ENCODE assay signal across 15 cellular contexts in genomic region chr2:37180006-37180639, GRCh38. TPM values are rescaled to one million over a fixed set of nuclear protein-coding genes. Genes with fewer than 3 reads are reported as not detected.
A peak's percentile ranks its signal among the peaks of the same experiment; 100 is the strongest.
DNase-seq lines count a peak whose midpoint lies in the region; ATAC-seq, FAIRE-seq and TF ChIP-seq lines count a peak whose summit lies in the region.
"Had no signal": no experiment of that assay in that cellular context is flagged by ENCODE, and none has a peak within 500 bp of the region (broad histone marks: within the 10 kb centered on the region; RNA-seq: fewer than 3 reads in every experiment).

No MANE protein-coding gene starts in this region.

- H4K20me1 ChIP-seq in GM12878 (ENCODE audit: control insufficient read depth, insufficient read depth) = no peaks in the 10 kb centered on the region

- CTCF ChIA-PET in GM12878 (lab: Yijun Ruan, JAX) = interaction anchor here (0.6 to 3.8 kb wide), 4 partner anchors 11 to 84 kb away, joined by 3 to 23 read pairs (median 3); no protein-coding TSS in a partner anchor
- CTCF ChIA-PET in naive thymus-derived CD4-positive, alpha-beta T cell (lab: Charles Lee) = interaction anchor here (0.6 kb wide), 1 partner anchor 11 kb away, joined by 3 read pairs; no protein-coding TSS in a partner anchor

- H3K27me3 ChIP-seq in ACC112 (ENCODE audit: insufficient read depth, low read length) (no peaks in the 10 kb centered on the region), GM12878 (replicated peaks in 1 of 2; ENCODE audit: control insufficient read depth in 2 of 2, insufficient read depth in 2 of 2, low read length in 1 of 2) (no peaks in the 10 kb centered on the region), heart right ventricle (peaks cover 0 to 7% (median 0%) of the 10 kb centered on the region in 7 donors)
- no peaks in the 10 kb centered on the region for H3K27me3 ChIP-seq in naive thymus-derived CD4-positive, alpha-beta T cell (ENCODE audit: control insufficient read depth in 2 of 2, insufficient read depth in 2 of 2, low read length in 2 of 2)
- H3K27me3 ChIP-seq: ovary had no signal

- H3K4me2 ChIP-seq in GM12878 (ENCODE audit: control insufficient read depth, insufficient read depth) = no peak overlapping the region

- peak overlapping the region; percentile 46; the same call in 1 of the 2 replicates for H3K4me3 ChIP-seq in ACC112 (ENCODE audit: low read depth, low read length)
- H3K4me3 ChIP-seq in GM12878 = no peak overlapping the region
- no peak overlapping the region for H3K4me3 ChIP-seq in heart right ventricle
- no peak overlapping the region for H3K4me3 ChIP-seq in naive thymus-derived CD4-positive, alpha-beta T cell (ENCODE audit: low read length)
- H3K4me3 ChIP-seq: ovary had no signal

- H3K27ac ChIP-seq in ACC112 (ENCODE audit: low read depth, low read length) (no peak overlapping the region), GM12878 (ENCODE audit: control insufficient read depth, insufficient read depth) (no peak overlapping the region), heart right ventricle (no peak overlapping the region)
- no peak overlapping the region for H3K27ac ChIP-seq in naive thymus-derived CD4-positive, alpha-beta T cell (ENCODE audit: low read depth, low read length)
- H3K27ac ChIP-seq: ovary had no signal

- TF ChIP-seq EP300 in GM12878 (IDR thresholded peaks at IDR 0.05; ENCODE audit: borderline replicate concordance in 1 of 2, control insufficient read depth in 1 of 2, low read depth in 2 of 2, low read length in 2 of 2) = no peak

- no peak for FAIRE-seq in GM12878 (lab: Jason Lieb, UNC)

- no TSS peak for BruUV-seq in GM12878 (replicated peaks; lab: Mats Ljungman, UMichigan)

- peaks cover 4% of the 10 kb centered on the region for H3K4me1 ChIP-seq in ACC112 (ENCODE audit: control insufficient read depth, insufficient read depth, low read length, unreplicated experiment)
- no peaks in the 10 kb centered on the region; the same call in 1 of the 2 replicates for H3K4me1 ChIP-seq in GM12878 (ENCODE audit: control insufficient read depth, insufficient read depth, low read length)
- no peaks in the 10 kb centered on the region for H3K4me1 ChIP-seq in heart right ventricle
- no peaks in the 10 kb centered on the region for H3K4me1 ChIP-seq in naive thymus-derived CD4-positive, alpha-beta T cell (ENCODE audit: control insufficient read depth in 2 of 2, insufficient read depth in 2 of 2, low read length in 2 of 2)

- DNase-seq in HCEC 1CT (peak; percentile 4), GM12878 (ENCODE audit: low read depth, low spot score) (no peak), iPS-NIHi7 (ENCODE audit: extremely low spot score) (peak; percentile 36), heart right ventricle (no peak), RPMI8226 (no peak), T1000 (lab: John Stamatoyannopoulos, UW) (no peak)
- DNase-seq in naive thymus-derived CD4-positive, alpha-beta T cell = no peak
- DNase-seq: activated naive CD8-positive, alpha-beta T cell treated with anti-CD3 and anti-CD28 coated beads for 36 hours; OCI-M1; ovary; SW 1271 had no signal

- no peaks in the 10 kb centered on the region for H3K79me2 ChIP-seq in ACC112 (ENCODE audit: control insufficient read depth, insufficient read depth, low read length, unreplicated experiment)
- H3K79me2 ChIP-seq in GM12878 (ENCODE audit: control insufficient read depth, insufficient read depth, low read length) = no peaks in the 10 kb centered on the region

- intact Hi-C loops in GM12878 (cut with micrococcal nuclease; ENCODE audit: unreplicated experiment) (no loop called here), heart right ventricle (cut with DNase I) (loop anchor here in 1 of 10 donors (10.0 kb wide), 1 partner anchor 705 kb away; no protein-coding TSS in a partner anchor)
- intact Hi-C loops in naive thymus-derived CD4-positive, alpha-beta T cell (cut with micrococcal nuclease) = no loop called here

- POLR2A ChIA-PET in GM12878 (lab: Charles Lee) = no interaction called here
- POLR2A ChIA-PET in naive thymus-derived CD4-positive, alpha-beta T cell (lab: Charles Lee) = no interaction called here

- H3K36me3 ChIP-seq in ACC112 (ENCODE audit: insufficient read depth, low read length) (no peaks in the 10 kb centered on the region), GM12878 (ENCODE audit: control insufficient read depth in 2 of 2, insufficient read depth in 2 of 2, low read length in 1 of 2) (no peaks in the 10 kb centered on the region), heart right ventricle (no peaks in the 10 kb centered on the region)
- H3K36me3 ChIP-seq in naive thymus-derived CD4-positive, alpha-beta T cell (ENCODE audit: control insufficient read depth in 2 of 3, insufficient read depth in 3 of 3, low read length in 3 of 3) = no peaks in the 10 kb centered on the region
- H3K36me3 ChIP-seq: ovary had no signal

- H3K9me3 ChIP-seq in GM12878 (replicated peaks; ENCODE audit: control insufficient read depth, insufficient read depth, low read length) (no peaks in the 10 kb centered on the region), heart right ventricle (no peaks in the 10 kb centered on the region)
- H3K9me3 ChIP-seq in naive thymus-derived CD4-positive, alpha-beta T cell (ENCODE audit: control insufficient read depth in 2 of 3, low read length in 3 of 3) = no peaks in the 10 kb centered on the region
- H3K9me3 ChIP-seq: ovary had no signal

- peak; percentile 21; the same call in 1 of the 2 replicates for TF ChIP-seq RAD21 in GM12878 (IDR thresholded peaks at IDR 0.05; ENCODE audit: insufficient read depth, low read depth, low read length)

- no peak overlapping the region for H3K27ac Mint-ChIP-seq in naive thymus-derived CD4-positive, alpha-beta T cell
- H3K27ac Mint-ChIP-seq: activated naive CD8-positive, alpha-beta T cell treated with anti-CD3 and anti-CD28 coated beads for 36 hours; memory B cell had no signal

- in situ Hi-C loops in GM12878 (cut with MboI) = no loop called here

- no peak for ATAC-seq in GM12878
- no peak for ATAC-seq in heart right ventricle
- no peak for ATAC-seq in naive thymus-derived CD4-positive, alpha-beta T cell

- TF ChIP-seq CTCF in GM12878 (IDR thresholded peaks at IDR 0.05 in 2 of 3, conservative IDR thresholded peaks at IDR 0.05 in 1 of 3; ENCODE audit: control insufficient read depth in 2 of 3, extremely low read depth in 1 of 3, insufficient read depth in 1 of 3, low read depth in 3 of 3, low read length in 3 of 3) = 0 out of 6 replicates have a peak, but pooled peaks of 1 of the 3 experiments have one; percentile 0
- no peak for TF ChIP-seq CTCF in heart right ventricle (IDR thresholded peaks at IDR 0.05)

- H3K4me3 Mint-ChIP-seq in naive thymus-derived CD4-positive, alpha-beta T cell = no peak overlapping the region
- H3K4me3 Mint-ChIP-seq: activated naive CD8-positive, alpha-beta T cell treated with anti-CD3 and anti-CD28 coated beads for 36 hours; central memory CD8-positive, alpha-beta T cell; memory B cell had no signal

- SMC1A ChIA-PET in GM12878 (lab: Charles Lee; ENCODE audit: uncharacterized antibody, unreplicated experiment) = interaction anchor here (0.6 kb wide), 2 partner anchors 22 to 45 kb away, joined by 3 read pairs; no protein-coding TSS in a partner anchor

- H3K27me3 Mint-ChIP-seq in naive thymus-derived CD4-positive, alpha-beta T cell = peaks cover 8 to 50% (median 13%) of the 10 kb centered on the region in 5 donors

- no peak overlapping the region for H3K9ac ChIP-seq in GM12878 (ENCODE audit: control insufficient read depth, insufficient read depth, low read length)

- no peaks in the 10 kb centered on the region for H3K4me1 Mint-ChIP-seq in naive thymus-derived CD4-positive, alpha-beta T cell
- H3K4me1 Mint-ChIP-seq: central memory CD8-positive, alpha-beta T cell; memory B cell had no signal

- H3K9me3 Mint-ChIP-seq in naive thymus-derived CD4-positive, alpha-beta T cell = no peaks in the 10 kb centered on the region
- H3K9me3 Mint-ChIP-seq: activated naive CD8-positive, alpha-beta T cell treated with anti-CD3 and anti-CD28 coated beads for 36 hours; central memory CD8-positive, alpha-beta T cell; memory B cell had no signal

- peak overlapping the region; percentile 93 for H2AFZ ChIP-seq in ACC112 (ENCODE audit: low read length, unreplicated experiment)
- no peak overlapping the region for H2AFZ ChIP-seq in GM12878 (ENCODE audit: control insufficient read depth, low read depth, low read length)

- RAD21 ChIA-PET in GM12878 (lab: Charles Lee; ENCODE audit: unreplicated experiment) = no interaction called here

- H3K36me3 Mint-ChIP-seq in naive thymus-derived CD4-positive, alpha-beta T cell = no peaks in the 10 kb centered on the region
- H3K36me3 Mint-ChIP-seq: activated naive CD8-positive, alpha-beta T cell treated with anti-CD3 and anti-CD28 coated beads for 36 hours; memory B cell had no signal

- no peak for TF ChIP-seq POLR2A in GM12878 (IDR thresholded peaks at IDR 0.05; ENCODE audit: low read depth, low read length)

- WGBS in GM12878 (ENCODE audit: insufficient coverage, insufficient replicate concordance, low lambda C conversion rate, missing lambda C conversion rate) = 13% methylated on average over 4 of the region's 4 CpGs
- 53 to 62% methylated on average over 4 of the region's 4 CpGs for WGBS in heart right ventricle, 2 donors

RNA-seq across cellular contexts. Expression of gene SULT6B1, which starts 8.3 kb away (rescaled TPM):
- total RNA-seq in GM12878 (2013; cell fraction: nucleolus; rRNA removed) = not detected in 2 replicates
- total RNA-seq in GM12878 (2014; rRNA removed) (not detected in 2 replicates), GM12878 (2014; rRNA removed; fragmentation: Illumina TruSeq; extraction: Trizol) (not detected in 2 replicates), GM12878 (2021) (not detected in 2 replicates), heart right ventricle (not detected)
- polyA plus RNA-seq in GM12878 (2011; ENCODE audit: low read depth) = not detected
- polyA plus RNA-seq in GM12878 (2011; rRNA removed) (not detected in 2 replicates), GM12878 (2014; fragmentation: Illumina TruSeq; extraction: Trizol) (not detected in 2 replicates), GM12878 (2014; fragmentation: Nextera tagmentation; extraction: Ambion mirVana) (not detected), GM12878 (2014; rRNA removed) (not detected in 2 replicates), GM12878 (2016; fragmentation: Nextera tagmentation; extraction: Ambion mirVana) (not detected), heart right ventricle (not detected)
- polyA plus RNA-seq in GM12878 (2011; cell fraction: cytosol; rRNA removed) = not detected in 2 replicates
- polyA plus RNA-seq in GM12878 (2011; cell fraction: nucleus; rRNA removed) = not detected in 2 replicates
- not detected in 2 replicates for polyA plus RNA-seq in GM12878 (2012)
- polyA minus RNA-seq in GM12878 (2011; rRNA and poly(A)+ RNA removed) = not detected in 2 replicates
- polyA minus RNA-seq in GM12878 (2011; cell fraction: cytosol; rRNA and poly(A)+ RNA removed) = not detected in 2 replicates
- not detected in 2 replicates for polyA minus RNA-seq in GM12878 (2011; cell fraction: nucleus; rRNA and poly(A)+ RNA removed)
- total RNA-seq in naive thymus-derived CD4-positive, alpha-beta T cell = not detected
- not detected for polyA plus RNA-seq in naive thymus-derived CD4-positive, alpha-beta T cell
- total RNA-seq: activated naive CD8-positive, alpha-beta T cell treated with anti-CD3 and anti-CD28 coated beads for 36 hours; ovary; subcutaneous adipose tissue had no signal
- polyA plus RNA-seq: ovary had no signal

RNA-seq across cellular contexts. Expression of gene CEBPZOS, which starts 16.2 kb away (rescaled TPM):
- total RNA-seq in GM12878 (2013; cell fraction: nucleolus; rRNA removed) = 38.8 and 41.9 TPM in 2 replicates
- total RNA-seq in GM12878 (2014; rRNA removed) = 28.1 and 31.2 TPM in 2 replicates
- total RNA-seq in GM12878 (2014; rRNA removed; fragmentation: Illumina TruSeq; extraction: Trizol) = 26.5 and 27.1 TPM in 2 replicates
- 32.1 and 33.2 TPM in 2 replicates for total RNA-seq in GM12878 (2021)
- polyA plus RNA-seq in GM12878 (2011; ENCODE audit: low read depth) = 19.9 TPM
- 47.8 and 73.5 TPM in 2 replicates for polyA plus RNA-seq in GM12878 (2011; rRNA removed)
- polyA plus RNA-seq in GM12878 (2011; cell fraction: cytosol; rRNA removed) = 25.4 and 29.8 TPM in 2 replicates
- 15.9 and 16.6 TPM in 2 replicates for polyA plus RNA-seq in GM12878 (2011; cell fraction: nucleus; rRNA removed)
- polyA plus RNA-seq in GM12878 (2012) = 24.8 and 30.7 TPM in 2 replicates
- 41.3 and 46.2 TPM in 2 replicates for polyA plus RNA-seq in GM12878 (2014; fragmentation: Illumina TruSeq; extraction: Trizol)
- polyA plus RNA-seq in GM12878 (2014; fragmentation: Nextera tagmentation; extraction: Ambion mirVana) = 10 to 100 TPM; 22.9 to 50.8 TPM
- 44.3 and 48.5 TPM in 2 replicates for polyA plus RNA-seq in GM12878 (2014; rRNA removed)
- 10 to 100 TPM; 36.8 to 47.9 TPM for polyA plus RNA-seq in GM12878 (2016; fragmentation: Nextera tagmentation; extraction: Ambion mirVana)
- 12.5 and 15.9 TPM in 2 replicates for polyA minus RNA-seq in GM12878 (2011; rRNA and poly(A)+ RNA removed)
- polyA minus RNA-seq in GM12878 (2011; cell fraction: cytosol; rRNA and poly(A)+ RNA removed) = 3.5 and 7.3 TPM in 2 replicates
- 8.2 and 18.1 TPM in 2 replicates for polyA minus RNA-seq in GM12878 (2011; cell fraction: nucleus; rRNA and poly(A)+ RNA removed)
- total RNA-seq in heart right ventricle = 10 to 100 TPM; 54.2 to 68.2 (median 60.3) TPM
- polyA plus RNA-seq in heart right ventricle = 100 to 1,000 TPM in 1 of 2 donors, 10 to 100 TPM in 1; 27.3 to 190 TPM
- 10 to 100 TPM; 26.9 to 40.7 (median 40.4) TPM for total RNA-seq in naive thymus-derived CD4-positive, alpha-beta T cell
- polyA plus RNA-seq in naive thymus-derived CD4-positive, alpha-beta T cell = 10 to 100 TPM; 47.4 to 58.8 TPM

RNA-seq across cellular contexts. Expression of gene EIF2AK2, which starts 23.3 kb away (rescaled TPM):
- total RNA-seq in GM12878 (2013; cell fraction: nucleolus; rRNA removed) = 77.0 and 86.6 TPM in 2 replicates
- total RNA-seq in GM12878 (2014; rRNA removed) (44.4 and 53.4 TPM in 2 replicates), GM12878 (2014; rRNA removed; fragmentation: Illumina TruSeq; extraction: Trizol) (59.7 and 66.5 TPM in 2 replicates), GM12878 (2021) (69.8 and 72.9 TPM in 2 replicates), heart right ventricle (10 to 100 TPM; 18.6 to 31.1 (median 24.2) TPM)
- polyA plus RNA-seq in GM12878 (2011; ENCODE audit: low read depth) = 20.5 TPM
- polyA plus RNA-seq in GM12878 (2011; rRNA removed) (70.6 and 110 TPM in 2 replicates), GM12878 (2014; fragmentation: Illumina TruSeq; extraction: Trizol) (66.9 and 85.4 TPM in 2 replicates), GM12878 (2014; fragmentation: Nextera tagmentation; extraction: Ambion mirVana) (10 to 100 TPM; 16.2 to 34.6 TPM), GM12878 (2014; rRNA removed) (40.2 and 46.7 TPM in 2 replicates), GM12878 (2016; fragmentation: Nextera tagmentation; extraction: Ambion mirVana) (10 to 100 TPM; 70.9 to 81.4 TPM), heart right ventricle (1 to 10 TPM; 2.4 to 5.7 TPM)
- polyA plus RNA-seq in GM12878 (2011; cell fraction: cytosol; rRNA removed) = 26.0 and 28.0 TPM in 2 replicates
- 27.1 and 35.1 TPM in 2 replicates for polyA plus RNA-seq in GM12878 (2011; cell fraction: nucleus; rRNA removed)
- polyA plus RNA-seq in GM12878 (2012) = 26.9 and 29.2 TPM in 2 replicates
- polyA minus RNA-seq in GM12878 (2011; rRNA and poly(A)+ RNA removed) = 53.2 and 72.5 TPM in 2 replicates
- 35.1 and 38.6 TPM in 2 replicates for polyA minus RNA-seq in GM12878 (2011; cell fraction: cytosol; rRNA and poly(A)+ RNA removed)
- polyA minus RNA-seq in GM12878 (2011; cell fraction: nucleus; rRNA and poly(A)+ RNA removed) = 19.9 and 38.9 TPM in 2 replicates
- total RNA-seq in naive thymus-derived CD4-positive, alpha-beta T cell = 10 to 100 TPM; 21.2 to 91.9 (median 24.2) TPM
- 10 to 100 TPM; 20.4 to 23.5 TPM for polyA plus RNA-seq in naive thymus-derived CD4-positive, alpha-beta T cell

RNA-seq across cellular contexts. Expression of gene CEBPZ, which starts 51.3 kb away (rescaled TPM):
- total RNA-seq in GM12878 (2013; cell fraction: nucleolus; rRNA removed) = 63.8 and 68.2 TPM in 2 replicates
- 38.0 and 46.3 TPM in 2 replicates for total RNA-seq in GM12878 (2014; rRNA removed)
- 77.3 and 89.2 TPM in 2 replicates for total RNA-seq in GM12878 (2014; rRNA removed; fragmentation: Illumina TruSeq; extraction: Trizol)
- 57.6 and 62.0 TPM in 2 replicates for total RNA-seq in GM12878 (2021)
- 30.7 TPM for polyA plus RNA-seq in GM12878 (2011; ENCODE audit: low read depth)
- 29.4 and 48.4 TPM in 2 replicates for polyA plus RNA-seq in GM12878 (2011; rRNA removed)
- polyA plus RNA-seq in GM12878 (2011; cell fraction: cytosol; rRNA removed) = 7.6 and 8.6 TPM in 2 replicates
- polyA plus RNA-seq in GM12878 (2011; cell fraction: nucleus; rRNA removed) = 14.6 and 20.9 TPM in 2 replicates
- 37.7 and 42.8 TPM in 2 replicates for polyA plus RNA-seq in GM12878 (2012)
- 60.1 and 76.4 TPM in 2 replicates for polyA plus RNA-seq in GM12878 (2014; fragmentation: Illumina TruSeq; extraction: Trizol)
- polyA plus RNA-seq in GM12878 (2014; fragmentation: Nextera tagmentation; extraction: Ambion mirVana) = 10 to 100 TPM; 38.2 to 69.6 TPM
- polyA plus RNA-seq in GM12878 (2014; rRNA removed) = 33.0 and 36.1 TPM in 2 replicates
- 10 to 100 TPM; 43.2 to 55.7 TPM for polyA plus RNA-seq in GM12878 (2016; fragmentation: Nextera tagmentation; extraction: Ambion mirVana)
- 20.3 and 30.2 TPM in 2 replicates for polyA minus RNA-seq in GM12878 (2011; rRNA and poly(A)+ RNA removed)
- polyA minus RNA-seq in GM12878 (2011; cell fraction: cytosol; rRNA and poly(A)+ RNA removed) = 9.1 and 13.0 TPM in 2 replicates
- 17.2 and 18.6 TPM in 2 replicates for polyA minus RNA-seq in GM12878 (2011; cell fraction: nucleus; rRNA and poly(A)+ RNA removed)
- 10 to 100 TPM; 22.4 to 35.0 (median 27.2) TPM for total RNA-seq in heart right ventricle
- polyA plus RNA-seq in heart right ventricle = 10 to 100 TPM; 32.6 to 42.9 TPM
- 10 to 100 TPM; 40.4 to 67.6 (median 56.4) TPM for total RNA-seq in naive thymus-derived CD4-positive, alpha-beta T cell
- 10 to 100 TPM; 27.1 to 32.5 TPM for polyA plus RNA-seq in naive thymus-derived CD4-positive, alpha-beta T cell

RNA-seq across cellular contexts. Expression of gene NDUFAF7, which starts 51.3 kb away (rescaled TPM):
- total RNA-seq in GM12878 (2013; cell fraction: nucleolus; rRNA removed) = 50.1 and 55.2 TPM in 2 replicates
- 16.6 and 22.0 TPM in 2 replicates for total RNA-seq in GM12878 (2014; rRNA removed)
- total RNA-seq in GM12878 (2014; rRNA removed; fragmentation: Illumina TruSeq; extraction: Trizol) = 25.3 and 26.6 TPM in 2 replicates
- total RNA-seq in GM12878 (2021) = 17.1 and 21.1 TPM in 2 replicates
- polyA plus RNA-seq in GM12878 (2011; ENCODE audit: low read depth) = 14.5 TPM
- 39.5 and 57.4 TPM in 2 replicates for polyA plus RNA-seq in GM12878 (2011; rRNA removed)
- polyA plus RNA-seq in GM12878 (2011; cell fraction: cytosol; rRNA removed) = 20.7 and 26.2 TPM in 2 replicates
- polyA plus RNA-seq in GM12878 (2011; cell fraction: nucleus; rRNA removed) = 61.1 and 71.0 TPM in 2 replicates
- 15.2 and 16.1 TPM in 2 replicates for polyA plus RNA-seq in GM12878 (2012)
- 26.6 and 31.2 TPM in 2 replicates for polyA plus RNA-seq in GM12878 (2014; fragmentation: Illumina TruSeq; extraction: Trizol)
- polyA plus RNA-seq in GM12878 (2014; fragmentation: Nextera tagmentation; extraction: Ambion mirVana) = 10 to 100 TPM; 18.3 to 25.0 TPM
- polyA plus RNA-seq in GM12878 (2014; rRNA removed) = 21.2 and 30.0 TPM in 2 replicates
- 10 to 100 TPM; 23.2 to 23.6 TPM for polyA plus RNA-seq in GM12878 (2016; fragmentation: Nextera tagmentation; extraction: Ambion mirVana)
- polyA minus RNA-seq in GM12878 (2011; rRNA and poly(A)+ RNA removed) = 18.0 and 20.8 TPM in 2 replicates
- polyA minus RNA-seq in GM12878 (2011; cell fraction: cytosol; rRNA and poly(A)+ RNA removed) = 6.2 and 6.9 TPM in 2 replicates
- 11.5 and 13.9 TPM in 2 replicates for polyA minus RNA-seq in GM12878 (2011; cell fraction: nucleus; rRNA and poly(A)+ RNA removed)
- 10 to 100 TPM; 21.3 to 30.5 (median 26.8) TPM for total RNA-seq in heart right ventricle
- 10 to 100 TPM; 13.1 to 23.3 TPM for polyA plus RNA-seq in heart right ventricle
- 10 to 100 TPM; 21.6 to 38.2 (median 28.5) TPM for total RNA-seq in naive thymus-derived CD4-positive, alpha-beta T cell
- 10 to 100 TPM in 1 of 2 donors, 1 to 10 TPM in 1; 9.5 to 11.7 TPM for polyA plus RNA-seq in naive thymus-derived CD4-positive, alpha-beta T cell

Comparison
In these comparisons a context has a peak if more than half of its experiments do, and no peak if none do; other contexts are left out.
1. DNase-seq: peak in HCEC 1CT (single experiment) and iPS-NIHi7 (single experiment); none in GM12878 (single experiment), heart right ventricle (0 of 2), naive thymus-derived CD4-positive, alpha-beta T cell (0 of 9), RPMI8226 (single experiment) and T1000 (single experiment).